In genomic region chr1:202227997-202228401, GRCh38 we compare ENCODE assay signal across 2 cellular contexts.
A peak's percentile ranks its signal among the peaks of the same experiment; 100 is the strongest.
TF ChIP-seq lines count a peak whose summit lies in the region.

No MANE protein-coding gene starts in this region.

TF ChIP-seq in GM12878, 131 proteins besides CTCF, POLR2A, EP300 and RAD21:
- TF ChIP-seq RELA (IDR thresholded peaks at IDR 0.05; ENCODE audit: borderline replicate concordance, partially characterized antibody) (no peak), MTA2 (IDR thresholded peaks at IDR 0.05; ENCODE audit: low read depth) (0 out of 2 replicates have a peak, but pooled peaks have one; percentile 13), ZNF384 (IDR thresholded peaks at IDR 0.05; ENCODE audit: borderline replicate concordance, low read depth, low read length) (peak; percentile 59; the same call in 1 of the 2 replicates), SPI1 (IDR thresholded peaks at IDR 0.05; ENCODE audit: borderline replicate concordance, insufficient read depth, low read depth, low read length) (peak; percentile 52; the same call in 1 of the 2 replicates), IRF5 (IDR thresholded peaks at IDR 0.05; ENCODE audit: borderline replicate concordance) (no peak), POLR2AphosphoS5 (IDR thresholded peaks at IDR 0.05; ENCODE audit: low read length) (no peak), RFX5 (IDR thresholded peaks at IDR 0.05; ENCODE audit: low read depth, low read length) (no peak), DPF2 (IDR thresholded peaks at IDR 0.05) (no peak), RBBP5 (conservative IDR thresholded peaks at IDR 0.05) (no peak), PAX8 (IDR thresholded peaks at IDR 0.05) (no peak)

TF ChIP-seq in GM23338, 12 proteins besides CTCF, POLR2A, EP300 and RAD21:
- no peak for TF ChIP-seq EZH2phosphoT487 (IDR thresholded peaks at IDR 0.05; ENCODE audit: unreplicated experiment)
- TF ChIP-seq ETS1 (IDR thresholded peaks at IDR 0.05), result no peak
- TF ChIP-seq ZNF114 (CRISPR knock-in tag; IDR thresholded peaks at IDR 0.05), result no peak
- TF ChIP-seq EZH2 (IDR thresholded peaks at IDR 0.05; ENCODE audit: low read depth, unreplicated experiment), result no peak
- no peak for TF ChIP-seq POLR2AphosphoS5 (IDR thresholded peaks at IDR 0.05; ENCODE audit: low read depth)
- TF ChIP-seq STAT1 (IDR thresholded peaks at IDR 0.05; ENCODE audit: unreplicated experiment), result no peak
- no peak for TF ChIP-seq REST (IDR thresholded peaks at IDR 0.05; ENCODE audit: unreplicated experiment)
- no peak for TF ChIP-seq ZNF462 (CRISPR knock-in tag; IDR thresholded peaks at IDR 0.05)
- no peak for TF ChIP-seq ZNF331 (CRISPR knock-in tag; IDR thresholded peaks at IDR 0.05; ENCODE audit: low read depth)
- TF ChIP-seq JUNB (IDR thresholded peaks at IDR 0.05; ENCODE audit: unreplicated experiment), result no peak
- no peak for TF ChIP-seq NANOG (IDR thresholded peaks at IDR 0.05; ENCODE audit: borderline replicate concordance)
- TF ChIP-seq CREB1 (CRISPR knock-in tag; IDR thresholded peaks at IDR 0.05; ENCODE audit: low read depth), result no peak
